ENCODE assay signal across 20 cellular contexts in the genomic region with DNA sequence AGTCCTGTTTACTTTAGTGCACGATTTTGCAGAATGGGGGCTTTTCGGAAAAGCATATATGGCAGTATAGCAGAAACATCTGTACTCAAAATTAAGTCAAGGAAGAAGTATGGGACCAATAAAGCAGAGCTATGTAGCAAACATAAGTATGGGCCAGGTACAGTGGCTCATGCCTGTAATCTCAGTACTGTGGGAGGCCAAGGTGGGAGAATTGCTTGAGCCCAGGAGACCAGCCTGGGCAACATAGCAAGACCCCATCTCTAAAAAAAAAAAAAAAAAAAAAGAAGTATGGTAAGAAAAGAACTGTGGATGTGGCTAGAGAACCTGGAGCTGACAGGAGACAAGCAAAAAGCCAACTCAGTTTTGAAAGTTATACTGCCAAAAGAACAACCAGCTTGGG.
"Had no signal": no experiment of that assay in that cellular context is flagged by ENCODE, and none has a peak within 500 bp of the region (broad histone marks: within the 10 kb centered on the region; RNA-seq: fewer than 3 reads in every experiment).

No MANE protein-coding gene starts in this region.

- H3K27me3 ChIP-seq: MG63 had no signal

- H3K9ac ChIP-seq: SK-N-SH had no signal

- H3K4me3 ChIP-seq: MG63 had no signal

- FAIRE-seq: HTR-8/SVneo had no signal

- DNase-seq: Karpas-422, KG1, MG63, NCI-H1092, NCI-H1436, NCI-H187, NCI-H2029, NCI-H2081 treated with DMSO at 0.1 percent for 48 hours, NCI-H2171, NCI-H226, NCI-H446, NCI-H510A, NCI-H524 treated with DMSO at 0.1 percent for 48 hours, NCI-H69, NCI-H774, SHP77, SK-N-SH had no signal

- H3K9me3 ChIP-seq: MG63, SK-N-SH had no signal

- H3K4me2 ChIP-seq: SK-N-SH had no signal

- H3K27ac ChIP-seq: HL-60, RWPE1 had no signal
